ENCODE assay signal across 19 cellular contexts in the genomic region with DNA sequence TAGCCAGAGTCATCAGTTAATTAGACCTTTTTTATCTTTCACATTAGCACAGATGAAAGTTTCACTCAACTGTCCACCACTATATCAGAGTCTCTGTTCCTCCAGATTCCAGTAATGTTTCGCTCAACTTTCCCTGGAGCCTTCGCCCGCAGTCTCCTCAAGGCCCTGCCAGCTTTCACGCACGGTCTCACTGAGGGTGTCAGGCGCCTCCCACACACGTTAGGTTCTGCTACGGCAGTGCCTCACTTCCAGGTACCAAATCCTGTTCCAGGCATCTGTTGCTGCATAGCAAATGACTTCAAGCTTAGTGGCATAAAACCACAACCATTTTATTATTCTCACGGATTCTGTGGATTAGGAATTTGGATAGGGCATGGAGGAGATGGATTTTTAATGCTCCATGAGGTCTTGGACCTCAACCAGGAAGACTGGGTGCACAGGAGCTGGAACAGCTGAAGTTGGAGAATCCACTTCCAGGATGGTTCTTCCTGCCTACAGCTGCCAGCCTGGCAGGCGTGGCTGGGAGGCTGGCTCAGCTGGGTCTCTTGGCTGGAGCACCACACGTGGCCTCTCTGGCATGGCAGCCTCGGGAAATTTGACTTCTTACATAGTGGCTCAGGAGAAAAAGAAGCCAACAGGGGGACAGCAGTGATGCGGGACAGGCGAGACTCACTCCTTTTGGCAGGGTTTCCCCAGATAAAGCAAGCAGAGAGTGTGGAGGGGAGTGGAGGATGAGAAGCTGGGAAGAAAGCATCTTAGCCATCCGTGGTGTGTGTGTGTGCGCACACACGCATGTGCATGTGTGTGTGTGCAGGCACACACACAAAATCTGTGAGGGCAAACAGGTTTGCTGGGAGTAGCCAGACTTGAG. TPM values are rescaled to one million over a fixed set of nuclear protein-coding genes. Genes with fewer than 3 reads are reported as not detected.
DNase-seq lines count a peak whose midpoint lies in the region; ATAC-seq and TF ChIP-seq lines count a peak whose summit lies in the region.
"Had no signal": no experiment of that assay in that cellular context is flagged by ENCODE, and none has a peak within 500 bp of the region (broad histone marks: within the 10 kb centered on the region; RNA-seq: fewer than 3 reads in every experiment).

No MANE protein-coding gene starts in this region.

- H3K79me2 ChIP-seq in GM23248 (ENCODE audit: insufficient read depth) = no peaks in the 10 kb centered on the region

- intact Hi-C loops in mucosa of descending colon (cut with DNase I, micrococcal nuclease) = no loop called here

- H3K4me1 ChIP-seq in GM23248 (ENCODE audit: insufficient read depth) (peaks cover 5% of the 10 kb centered on the region; the same call in 1 of the 2 replicates), mucosa of descending colon (ENCODE audit: low read depth) (no peaks in the 10 kb centered on the region)

- no peaks in the 10 kb centered on the region for H3K36me3 Mint-ChIP-seq in chondrocyte (ENCODE audit: low read depth)
- H3K36me3 Mint-ChIP-seq: activated naive CD8-positive, alpha-beta T cell treated with anti-CD3 and anti-CD28 coated beads for 36 hours; IgD-negative memory B cell; naive B cell had no signal

- H2AFZ ChIP-seq in GM23248 = 0 out of 2 replicates have a peak overlapping the region, but pooled peaks have one; percentile 2

- no peak overlapping the region for H3K27ac Mint-ChIP-seq in chondrocyte (ENCODE audit: unreplicated experiment)
- H3K27ac Mint-ChIP-seq: activated naive CD8-positive, alpha-beta T cell treated with anti-CD3 and anti-CD28 coated beads for 36 hours had no signal

- H3K9me3 ChIP-seq in GM23248 (ENCODE audit: low read depth) (no peaks in the 10 kb centered on the region), mucosa of descending colon (no peaks in the 10 kb centered on the region)
- H3K9me3 ChIP-seq: body of pancreas, pancreas had no signal

- WGBS in GM23248 (ENCODE audit: low coverage in 1 of 2, low lambda C conversion rate in 2 of 2, missing lambda C conversion rate in 2 of 2), 2 experiments = 59 to 61% methylated on average over 17 of the region's 17 CpGs

- no peak overlapping the region for H3K4me2 ChIP-seq in GM23248 (ENCODE audit: unreplicated experiment)

- H3K4me3 Mint-ChIP-seq in chondrocyte (ENCODE audit: unreplicated experiment) = no peak overlapping the region
- H3K4me3 Mint-ChIP-seq: activated naive CD8-positive, alpha-beta T cell treated with anti-CD3 and anti-CD28 coated beads for 36 hours; activated T-cell treated with anti-CD3 and anti-CD28 coated beads, Interleukin-2, amount 50 U/mL, for 4 hours; IgD-negative memory B cell; naive B cell had no signal

- peaks cover 11% of the 10 kb centered on the region for H3K4me1 Mint-ChIP-seq in chondrocyte (ENCODE audit: low read depth)
- H3K4me1 Mint-ChIP-seq: activated naive CD8-positive, alpha-beta T cell treated with anti-CD3 and anti-CD28 coated beads for 36 hours; IgD-negative memory B cell had no signal

- H3K9me2 ChIP-seq in GM23248 (ENCODE audit: insufficient read depth) = no peaks in the 10 kb centered on the region

- H3K36me3 ChIP-seq in GM23248 (ENCODE audit: low read depth) (no peaks in the 10 kb centered on the region), mucosa of descending colon (ENCODE audit: low read depth) (no peaks in the 10 kb centered on the region)
- H3K36me3 ChIP-seq: pancreas had no signal

- DNase-seq in GM23248 = peak; percentile 23
- DNase-seq in NCI-H1694 (lab: John Stamatoyannopoulos, UW) = peak; percentile 41
- DNase-seq in chondrocyte (ENCODE audit: low spot score) = peak; percentile 46
- DNase-seq in mucosa of descending colon = no peak
- no peak for DNase-seq in NCI-H1436 (lab: John Stamatoyannopoulos, UW)
- DNase-seq: activated naive CD8-positive, alpha-beta T cell treated with anti-CD3 and anti-CD28 coated beads for 36 hours; activated T-cell treated with anti-CD3 and anti-CD28 coated beads, Interleukin-2, amount 50 U/mL, for 4 hours; body of pancreas; H7; naive B cell; NCI-H226; pancreas; stimulated activated CD4-positive, alpha-beta T cell treated with anti-CD3 and anti-CD28 coated beads, Interleukin-4, amount 100 ng/mL, for 4 hours had no signal

- H3K9ac ChIP-seq in GM23248 = no peak overlapping the region

- in situ Hi-C loops in GM23248 (cut with MboI) = loop anchor here (25.0 kb wide), 1 partner anchor 198 kb away; a partner anchor contains a TSS

- 0 out of 2 replicates have a peak, but pooled peaks cover 5% of the 10 kb centered on the region for H3K27me3 ChIP-seq in GM23248 (replicated peaks; ENCODE audit: insufficient read depth)
- H3K27me3 ChIP-seq: body of pancreas, pancreas had no signal

- no peak overlapping the region for H3K27ac ChIP-seq in GM23248
- H3K27ac ChIP-seq: body of pancreas, HL-60, pancreas had no signal

- peaks cover 14% of the 10 kb centered on the region for H3K27me3 Mint-ChIP-seq in chondrocyte (ENCODE audit: low read depth)
- H3K27me3 Mint-ChIP-seq: activated naive CD8-positive, alpha-beta T cell treated with anti-CD3 and anti-CD28 coated beads for 36 hours had no signal

- no peak overlapping the region for H3K4me3 ChIP-seq in GM23248
- no peak overlapping the region for H3K4me3 ChIP-seq in mucosa of descending colon
- H3K4me3 ChIP-seq: body of pancreas, pancreas had no signal

- no peaks in the 10 kb centered on the region for H4K20me1 ChIP-seq in GM23248 (ENCODE audit: insufficient read depth)

- H3F3A ChIP-seq in GM23248 (ENCODE audit: insufficient read depth) = no peaks in the 10 kb centered on the region

- no peaks in the 10 kb centered on the region for H3K9me3 Mint-ChIP-seq in chondrocyte (ENCODE audit: low read depth)
- H3K9me3 Mint-ChIP-seq: activated naive CD8-positive, alpha-beta T cell treated with anti-CD3 and anti-CD28 coated beads for 36 hours; activated T-cell treated with anti-CD3 and anti-CD28 coated beads, Interleukin-2, amount 50 U/mL, for 4 hours; IgD-negative memory B cell had no signal

- ATAC-seq in mucosa of descending colon (peak; percentile 58), GM21529 (IDR thresholded peaks at IDR 0.05; ENCODE audit: unreplicated experiment) (no peak), GM18517 (IDR thresholded peaks at IDR 0.05; ENCODE audit: unreplicated experiment) (no peak), GM19452 (IDR thresholded peaks at IDR 0.05; ENCODE audit: unreplicated experiment) (no peak)
- ATAC-seq: activated T-cell treated with anti-CD3 and anti-CD28 coated beads, Interleukin-2, amount 50 U/mL, for 4 hours; body of pancreas; pancreas; Right ventricle myocardium inferior had no signal

- no peak for TF ChIP-seq CTCF in chondrocyte (IDR thresholded peaks at IDR 0.05)
- TF ChIP-seq CTCF in mucosa of descending colon (IDR thresholded peaks at IDR 0.05) = no peak

RNA-seq across cellular contexts. Expression of a gene that starts 21.3 kb away (rescaled TPM):
- total RNA-seq in GM23248 (2014; rRNA removed; shearing (Covaris generic)) = 3.3 and 4.2 TPM in 2 replicates
- 3.7 TPM in 2 replicates for polyA plus RNA-seq in GM23248 (2016; fragmentation: Nextera tagmentation; extraction: Ambion mirVana)
- 3.1 to 3.3 TPM (median 3.3 TPM) in 3 replicates for total RNA-seq in chondrocyte
- 1 to 10 TPM; 3.0 to 5.0 (median 3.7) TPM for total RNA-seq in mucosa of descending colon

RNA-seq across cellular contexts. Expression of a gene that starts 36.0 kb away (rescaled TPM):
- total RNA-seq in GM23248 (2014; rRNA removed; shearing (Covaris generic)) = 28.4 and 28.8 TPM in 2 replicates
- polyA plus RNA-seq in GM23248 (2016; fragmentation: Nextera tagmentation; extraction: Ambion mirVana) = 13.5 and 14.1 TPM in 2 replicates
- total RNA-seq in chondrocyte (36.3 to 47.6 TPM (median 46.0 TPM) in 3 replicates), mucosa of descending colon (10 to 100 TPM in 1 of 3 donors, 1 to 10 TPM in 2; 2.5 to 17.7 (median 4.7) TPM)

RNA-seq across cellular contexts. Expression of a gene that starts 39.5 kb away (rescaled TPM):
- 0.86 and 2.8 TPM in 2 replicates for total RNA-seq in GM23248 (2014; rRNA removed; shearing (Covaris generic))
- 4.6 and 5.3 TPM in 2 replicates for polyA plus RNA-seq in GM23248 (2016; fragmentation: Nextera tagmentation; extraction: Ambion mirVana)
- total RNA-seq in chondrocyte (0.47 to 1.3 TPM (median 0.74 TPM) in 3 replicates), mucosa of descending colon (10 to 100 TPM in 1 of 3 donors, 1 to 10 TPM in 1, under 1 TPM in 1; 0.67 to 12.9 (median 2.5) TPM)
- total RNA-seq: H7 had no signal
- polyA plus RNA-seq: IgD-negative memory B cell had no signal

Comparison
In these comparisons a context has a peak if more than half of its experiments do, and no peak if none do; other contexts are left out.
1. DNase-seq: peak in GM23248 (single experiment), NCI-H1694 (single experiment) and chondrocyte (single experiment); none in mucosa of descending colon (0 of 3) and NCI-H1436 (single experiment).